19 cellular contexts compared by ENCODE assay signal in the genomic region with DNA sequence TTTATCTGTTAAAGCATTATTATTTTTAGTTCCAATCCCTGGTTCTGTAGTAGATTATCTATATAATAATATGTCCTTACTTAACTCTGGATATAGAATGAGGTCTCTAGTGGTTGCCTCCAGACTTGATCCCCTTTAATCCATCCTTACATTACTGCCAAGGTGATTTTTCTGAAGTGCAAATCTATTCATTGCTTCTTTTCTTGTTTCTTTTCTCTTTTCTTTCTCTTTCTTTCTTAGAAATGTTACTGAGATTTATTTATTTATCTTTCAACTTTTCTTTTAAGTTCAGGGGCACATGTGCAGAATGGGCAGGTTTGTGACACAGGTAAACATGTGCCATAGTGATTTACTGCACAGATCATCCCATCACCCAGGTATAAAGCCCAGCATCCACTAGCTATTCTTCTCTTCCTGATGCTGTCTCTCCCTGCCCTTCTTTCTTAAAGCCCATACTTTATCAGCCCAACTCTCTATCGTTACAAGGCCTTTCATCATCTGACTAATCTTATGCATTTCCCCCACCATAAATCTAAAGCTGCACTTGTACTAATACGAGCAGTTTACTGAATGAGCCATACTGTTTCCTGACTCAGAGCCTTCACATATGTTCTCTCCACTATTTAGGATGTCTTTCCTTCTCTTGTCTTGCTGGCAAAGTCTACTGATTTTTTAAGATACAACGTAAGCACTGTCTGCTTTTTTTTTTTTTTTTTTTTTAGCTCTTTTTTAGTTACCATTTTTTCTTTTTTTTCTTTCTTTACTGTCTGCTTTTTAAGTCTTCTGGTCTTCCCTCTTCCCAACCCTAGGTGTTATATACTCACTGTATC. TPM values are rescaled to one million over a fixed set of nuclear protein-coding genes. Genes with fewer than 3 reads are reported as not detected.
DNase-seq lines count a peak whose midpoint lies in the region; ATAC-seq and TF ChIP-seq lines count a peak whose summit lies in the region.
"Had no signal": no experiment of that assay in that cellular context is flagged by ENCODE, and none has a peak within 500 bp of the region (broad histone marks: within the 10 kb centered on the region; RNA-seq: fewer than 3 reads in every experiment).

No MANE protein-coding gene starts in this region.

- peaks cover 9% of the 10 kb centered on the region for H3F3A ChIP-seq in SK-N-SH (replicated peaks; ENCODE audit: insufficient read depth)

- H4K20me1 ChIP-seq in SK-N-SH (ENCODE audit: insufficient read depth), result no peaks in the 10 kb centered on the region

- ATAC-seq in SK-N-SH treated with all-trans-retinoic acid at 6 μM for 48 hours (no peak), GM19328 (IDR thresholded peaks at IDR 0.05; ENCODE audit: unreplicated experiment) (no peak), heart left ventricle (no peak)
- ATAC-seq in activated CD4-positive, CD25-positive, alpha-beta regulatory T cell treated with anti-CD3 and anti-CD28 coated beads, Interleukin-2, amount 50 U/mL, for 24 hours, result no peak
- ATAC-seq: activated CD8-positive, alpha-beta T cell treated with anti-CD3 and anti-CD28 coated beads, Interleukin-2, amount 10 ng/mL, durations not matched to agents 7 days and 5 days had no signal

- 18% methylated on average over 3 of the region's 3 CpGs for WGBS in SK-N-SH (ENCODE audit: low lambda C conversion rate)
- WGBS in heart left ventricle, 4 donors, result 63 to 71% (median 65%) methylated on average over 3 of the region's 3 CpGs

- no peak for TF ChIP-seq EP300 in SK-N-SH (IDR thresholded peaks at IDR 0.05; ENCODE audit: borderline replicate concordance in 1 of 2, low read depth in 1 of 2, low read length in 1 of 2)

- no peak for TF ChIP-seq POLR2A in heart left ventricle (IDR thresholded peaks at IDR 0.05)

- peak overlapping the region in 1 of 2 experiments; percentile 34; a peak in 2 of 4 replicates for H3K27ac ChIP-seq in SK-N-SH (ENCODE audit: low read depth in 2 of 2, low read length in 1 of 2)
- no peak overlapping the region for H3K27ac ChIP-seq in heart left ventricle
- H3K27ac ChIP-seq: cardiac muscle cell, upper lobe of left lung had no signal

- H3K4me2 ChIP-seq in SK-N-SH, result peak overlapping the region; percentile 6; the same call in 1 of the 2 replicates

- POLR2A ChIA-PET in SK-N-SH (lab: Yijun Ruan, JAX), result no interaction called here

- H3K27me3 ChIP-seq in SK-N-SH (ENCODE audit: insufficient read depth) (no peaks in the 10 kb centered on the region), heart left ventricle (no peaks in the 10 kb centered on the region)
- H3K27me3 ChIP-seq: cardiac muscle cell, upper lobe of left lung had no signal

- H3K36me3 ChIP-seq in SK-N-SH (replicated peaks in 1 of 2; ENCODE audit: control insufficient read depth in 1 of 2, insufficient read depth in 2 of 2, low read length in 1 of 2) (no peaks in the 10 kb centered on the region), heart left ventricle (no peaks in the 10 kb centered on the region)
- H3K36me3 ChIP-seq: cardiac muscle cell, upper lobe of left lung had no signal

- no peak overlapping the region for H3K9ac ChIP-seq in SK-N-SH

- DNase-seq in SK-N-SH, result no peak
- peak; percentile 19 for DNase-seq in RPMI7951 (ENCODE audit: low read depth)
- peak; percentile 49 for DNase-seq in epithelial cell of esophagus (ENCODE audit: low read depth)
- no peak for DNase-seq in type B pancreatic cell (ENCODE audit: extremely low spot score, unreplicated experiment)
- DNase-seq in heart left ventricle, result no peak
- DNase-seq: 8988T; activated CD8-positive, alpha-beta T cell treated with anti-CD3 and anti-CD28 coated beads, Interleukin-2, amount 10 ng/mL, durations not matched to agents 7 days and 5 days; C1 segment of cervical spinal cord; DMS53; hippocampal formation; kidney glomerular epithelial cell; NCI-H1694; nephron progenitor cell; stimulated activated naive CD4-positive, alpha-beta T cell; upper lobe of left lung had no signal

- no peak overlapping the region for H3K27ac Mint-ChIP-seq in type B pancreatic cell
- H3K27ac Mint-ChIP-seq: activated CD8-positive, alpha-beta T cell treated with anti-CD3 and anti-CD28 coated beads, Interleukin-2, amount 10 ng/mL, durations not matched to agents 7 days and 5 days; nephron progenitor cell had no signal

- H3K36me3 Mint-ChIP-seq in type B pancreatic cell, result peaks cover 3% of the 10 kb centered on the region

- intact Hi-C loops in heart left ventricle (cut with DNase I), result loop anchor here in 9 of 10 donors (5.0 to 10.0 kb wide), 12 partner anchors 47 to 230 kb away; no protein-coding TSS in a partner anchor

- H3K27me3 Mint-ChIP-seq in type B pancreatic cell, result no peaks in the 10 kb centered on the region

- peaks cover 3 to 28% of the 10 kb centered on the region in 2 experiments for H3K4me1 ChIP-seq in SK-N-SH (ENCODE audit: control insufficient read depth in 1 of 2, insufficient read depth in 2 of 2, low read depth in 1 of 2, low read length in 1 of 2)
- peaks cover 0 to 18% (median 8%) of the 10 kb centered on the region in 12 donors for H3K4me1 ChIP-seq in heart left ventricle

- no peak for TF ChIP-seq RAD21 in SK-N-SH (IDR thresholded peaks at IDR 0.05; ENCODE audit: low read length)

- no peak for TF ChIP-seq CTCF in SK-N-SH (IDR thresholded peaks at IDR 0.05)
- TF ChIP-seq CTCF in epithelial cell of esophagus (IDR thresholded peaks at IDR 0.05; ENCODE audit: insufficient read depth, low read depth, low read length, missing control alignments), result no peak
- no peak for TF ChIP-seq CTCF in type B pancreatic cell (conservative IDR thresholded peaks at IDR 0.05)
- TF ChIP-seq CTCF in heart left ventricle (IDR thresholded peaks at IDR 0.05), result no peak

- H3K4me1 Mint-ChIP-seq in type B pancreatic cell (ENCODE audit: unreplicated experiment), result peaks cover 31% of the 10 kb centered on the region

- no peaks in the 10 kb centered on the region for H3K9me3 ChIP-seq in SK-N-SH
- no peaks in the 10 kb centered on the region for H3K9me3 ChIP-seq in heart left ventricle
- H3K9me3 ChIP-seq: upper lobe of left lung had no signal

- H3K4me3 ChIP-seq in SK-N-SH (ENCODE audit: low read depth in 2 of 2, low read length in 1 of 2), result no peak overlapping the region
- no peak overlapping the region for H3K4me3 ChIP-seq in epithelial cell of esophagus (ENCODE audit: low read length)
- H3K4me3 ChIP-seq in heart left ventricle, result no peak overlapping the region
- H3K4me3 ChIP-seq: cardiac muscle cell, upper lobe of left lung had no signal

- no peaks in the 10 kb centered on the region for H3K9me3 Mint-ChIP-seq in type B pancreatic cell
- H3K9me3 Mint-ChIP-seq: nephron progenitor cell had no signal

- H3K4me3 Mint-ChIP-seq in type B pancreatic cell, result peak overlapping the region; percentile 26
- H3K4me3 Mint-ChIP-seq: activated CD8-positive, alpha-beta T cell treated with anti-CD3 and anti-CD28 coated beads, Interleukin-2, amount 10 ng/mL, durations not matched to agents 7 days and 5 days; nephron progenitor cell had no signal

- peaks cover 61% of the 10 kb centered on the region for H3K79me2 ChIP-seq in SK-N-SH (ENCODE audit: insufficient read depth)

- H2AFZ ChIP-seq in SK-N-SH (ENCODE audit: low read depth), result no peak overlapping the region

- CTCF ChIA-PET in SK-N-SH (lab: Yijun Ruan, JAX), result interaction anchor here (2.6 kb wide), 1 partner anchor 106 kb away, joined by 9 read pairs; no protein-coding TSS in a partner anchor

- no peaks in the 10 kb centered on the region for H3K9me2 ChIP-seq in SK-N-SH

TF ChIP-seq in SK-N-SH, 30 proteins besides CTCF, POLR2A, EP300 and RAD21 (continues in another document):
- no peak for TF ChIP-seq RFX5 (IDR thresholded peaks at IDR 0.05; ENCODE audit: low read length)

TF ChIP-seq in SK-N-SH treated with all-trans-retinoic acid at 6 μM for 48 hours, 23 proteins besides CTCF, POLR2A, EP300 and RAD21 (continues in another document):
- TF ChIP-seq, protein P1, sequence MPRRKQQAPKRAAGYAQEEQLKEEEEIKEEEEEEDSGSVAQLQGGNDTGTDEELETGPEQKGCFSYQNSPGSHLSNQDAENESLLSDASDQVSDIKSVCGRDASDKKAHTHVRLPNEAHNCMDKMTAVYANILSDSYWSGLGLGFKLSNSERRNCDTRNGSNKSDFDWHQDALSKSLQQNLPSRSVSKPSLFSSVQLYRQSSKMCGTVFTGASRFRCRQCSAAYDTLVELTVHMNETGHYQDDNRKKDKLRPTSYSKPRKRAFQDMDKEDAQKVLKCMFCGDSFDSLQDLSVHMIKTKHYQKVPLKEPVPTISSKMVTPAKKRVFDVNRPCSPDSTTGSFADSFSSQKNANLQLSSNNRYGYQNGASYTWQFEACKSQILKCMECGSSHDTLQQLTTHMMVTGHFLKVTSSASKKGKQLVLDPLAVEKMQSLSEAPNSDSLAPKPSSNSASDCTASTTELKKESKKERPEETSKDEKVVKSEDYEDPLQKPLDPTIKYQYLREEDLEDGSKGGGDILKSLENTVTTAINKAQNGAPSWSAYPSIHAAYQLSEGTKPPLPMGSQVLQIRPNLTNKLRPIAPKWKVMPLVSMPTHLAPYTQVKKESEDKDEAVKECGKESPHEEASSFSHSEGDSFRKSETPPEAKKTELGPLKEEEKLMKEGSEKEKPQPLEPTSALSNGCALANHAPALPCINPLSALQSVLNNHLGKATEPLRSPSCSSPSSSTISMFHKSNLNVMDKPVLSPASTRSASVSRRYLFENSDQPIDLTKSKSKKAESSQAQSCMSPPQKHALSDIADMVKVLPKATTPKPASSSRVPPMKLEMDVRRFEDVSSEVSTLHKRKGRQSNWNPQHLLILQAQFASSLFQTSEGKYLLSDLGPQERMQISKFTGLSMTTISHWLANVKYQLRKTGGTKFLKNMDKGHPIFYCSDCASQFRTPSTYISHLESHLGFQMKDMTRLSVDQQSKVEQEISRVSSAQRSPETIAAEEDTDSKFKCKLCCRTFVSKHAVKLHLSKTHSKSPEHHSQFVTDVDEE (CRISPR knock-in tag; IDR thresholded peaks at IDR 0.05), result no peak
- no peak for TF ChIP-seq GLIS3 (CRISPR knock-in tag; IDR thresholded peaks at IDR 0.05)

RNA-seq across cellular contexts. Expression of a gene that starts 4.6 kb away (rescaled TPM):
- 19.5 and 25.0 TPM in 2 replicates for polyA plus RNA-seq in SK-N-SH (2012; rRNA removed)
- 28.0 and 29.3 TPM in 2 replicates for polyA plus RNA-seq in SK-N-SH (2012; cell fraction: cytosol; rRNA removed)
- 7.7 and 17.4 TPM in 2 replicates for polyA plus RNA-seq in SK-N-SH (2012; cell fraction: nucleus; rRNA removed)
- 30.4 and 36.6 TPM in 2 replicates for total RNA-seq in RPMI7951 (2014; rRNA removed; shearing (Covaris generic))
- 32.6 and 33.8 TPM in 2 replicates for total RNA-seq in type B pancreatic cell (ENCODE audit: low replicate concordance)
- 10 to 100 TPM in 2 of 9 donors, 1 to 10 TPM in 7; 7.8 to 14.3 (median 8.4) TPM for total RNA-seq in heart left ventricle
- 1 to 10 TPM; 4.0 to 9.7 TPM for polyA plus RNA-seq in heart left ventricle

Comparison
In these comparisons a context has a peak if more than half of its experiments do, and no peak if none do; other contexts are left out.
1. DNase-seq: peak in RPMI7951 (single experiment) and epithelial cell of esophagus (single experiment); none in SK-N-SH (single experiment), type B pancreatic cell (single experiment) and heart left ventricle (0 of 5).